ENCODE assay signal across 15 cellular contexts in genomic region chr12:51976376-51977160, GRCh38. TPM values are rescaled to one million over a fixed set of nuclear protein-coding genes. Genes with fewer than 3 reads are reported as not detected.
DNase-seq lines count a peak whose midpoint lies in the region; ATAC-seq, FAIRE-seq and TF ChIP-seq lines count a peak whose summit lies in the region.
"Had no signal": no experiment of that assay in that cellular context is flagged by ENCODE, and none has a peak within 500 bp of the region (broad histone marks: within the 10 kb centered on the region; RNA-seq: fewer than 3 reads in every experiment).

No MANE protein-coding gene starts in this region.

- no peak for TF ChIP-seq POLR2A in endothelial cell of umbilical vein (IDR thresholded peaks at IDR 0.05; ENCODE audit: low read depth, low read length)

- no peaks in the 10 kb centered on the region for H3K27me3 ChIP-seq in endothelial cell of umbilical vein (ENCODE audit: control insufficient read depth in 2 of 2, insufficient read depth in 2 of 2, low read length in 2 of 2)
- no peaks in the 10 kb centered on the region for H3K27me3 ChIP-seq in osteoblast (ENCODE audit: insufficient read depth, low read length)
- no peaks in the 10 kb centered on the region for H3K27me3 ChIP-seq in CD8-positive, alpha-beta memory T cell (ENCODE audit: insufficient read depth, low read length, poor library complexity, severe bottlenecking)

- dilution Hi-C loops in endothelial cell of umbilical vein (cut with MboI; ENCODE audit: extremely low pct_ligation_motif_present, low sequenced_read_pairs): no loop called here

- in situ Hi-C loops in GM13976 (cut with MboI; ENCODE audit: low sequenced_read_pairs, unreplicated experiment): no loop called here

- H2AFZ ChIP-seq in endothelial cell of umbilical vein (ENCODE audit: low read depth, low read length) (no peak overlapping the region), osteoblast (ENCODE audit: low read length) (no peak overlapping the region)
- H2AFZ ChIP-seq: GM23338 had no signal

- H3K79me2 ChIP-seq in endothelial cell of umbilical vein (ENCODE audit: control insufficient read depth, insufficient read depth, low read length): peaks cover 40% of the 10 kb centered on the region
- H3K79me2 ChIP-seq in osteoblast (ENCODE audit: insufficient read depth, low read length): peaks cover 23% of the 10 kb centered on the region

- H3K27ac ChIP-seq in endothelial cell of umbilical vein (ENCODE audit: insufficient read depth, low read depth, low read length) (peak overlapping the region; percentile 32), osteoblast (ENCODE audit: low read depth, low read length) (peak overlapping the region; percentile 54)
- H3K27ac ChIP-seq in CD8-positive, alpha-beta memory T cell (ENCODE audit: low read depth, low read length): no peak overlapping the region

- peaks cover 10 to 40% (median 16%) of the 10 kb centered on the region in 3 donors for H3K36me3 Mint-ChIP-seq in CD8-positive, alpha-beta memory T cell

- peaks cover 72% of the 10 kb centered on the region for H3K4me1 ChIP-seq in endothelial cell of umbilical vein (ENCODE audit: control insufficient read depth, extremely low read depth, insufficient read depth, low read length)
- H3K4me1 ChIP-seq in osteoblast (ENCODE audit: insufficient read depth, low read length): peaks cover 68% of the 10 kb centered on the region
- H3K4me1 ChIP-seq in CD8-positive, alpha-beta memory T cell (ENCODE audit: insufficient read depth, low read length): peaks cover 48% of the 10 kb centered on the region

- CTCF ChIA-PET in endothelial cell of umbilical vein (lab: Charles Lee): interaction anchor here (0.7 to 2.6 kb wide), 12 partner anchors 11 to 87 kb away, joined by 3 to 25 read pairs (median 5); no protein-coding TSS in a partner anchor
- CTCF ChIA-PET in CD8-positive, alpha-beta memory T cell (lab: Charles Lee): interaction anchor here (0.7 to 3.0 kb wide), 7 partner anchors 16 to 125 kb away, joined by 3 to 11 read pairs (median 6); no protein-coding TSS in a partner anchor

- no peak overlapping the region for H3K4me3 ChIP-seq in endothelial cell of umbilical vein (replicated peaks in 1 of 3; ENCODE audit: insufficient read depth in 1 of 3, low read depth in 1 of 3, low read length in 3 of 3)
- H3K4me3 ChIP-seq in osteoblast (ENCODE audit: insufficient read depth, low read length): no peak overlapping the region
- H3K4me3 ChIP-seq in CD8-positive, alpha-beta memory T cell (ENCODE audit: low read length): no peak overlapping the region
- H3K4me3 ChIP-seq: GM23338 had no signal

- DNase-seq in Daoy (ENCODE audit: low read depth) (peak; percentile 58), NOMO-1 treated with DMSO at 0.1 percent for 48 hours (lab: John Stamatoyannopoulos, UW; ENCODE audit: unreplicated experiment) (peak; percentile 48), endothelial cell of umbilical vein (ENCODE audit: low read depth, low spot score) (peak; percentile 65), osteoblast (ENCODE audit: insufficient read length, low spot score, missing footprints) (no peak), GM13976 (ENCODE audit: low spot score) (no peak)
- no peak for DNase-seq in activated CD4-positive, alpha-beta T cell treated with anti-CD3 and anti-CD28 coated beads, Interleukin-2, amount 50 U/mL, for 4 hours
- no peak for DNase-seq in CD8-positive, alpha-beta memory T cell
- DNase-seq: activated CD8-positive, alpha-beta memory T cell treated with anti-CD3 and anti-CD28 coated beads, Interleukin-2, amount 10 ng/mL, durations not matched to agents 7 days and 5 days; erythroblast; left colon; NCI-H524 treated with DMSO at 0.1 percent for 48 hours; T-helper 1 cell had no signal

- H3K27ac Mint-ChIP-seq in CD8-positive, alpha-beta memory T cell: peak overlapping the region in 3 of 8 donors; percentile 43 to 51 (median 44)
- H3K27ac Mint-ChIP-seq: activated CD8-positive, alpha-beta memory T cell treated with anti-CD3 and anti-CD28 coated beads, Interleukin-2, amount 10 ng/mL, durations not matched to agents 7 days and 5 days; GM23338 had no signal

- H3K4me2 ChIP-seq in endothelial cell of umbilical vein (ENCODE audit: insufficient read depth, low read length): no peak overlapping the region
- no peak overlapping the region for H3K4me2 ChIP-seq in osteoblast (ENCODE audit: insufficient read depth, low read length)
- H3K4me2 ChIP-seq: GM23338 had no signal

- no peak overlapping the region for H3K9ac ChIP-seq in endothelial cell of umbilical vein (replicated peaks; ENCODE audit: extremely low read depth, insufficient read depth, low read length)

- intact Hi-C loops in endothelial cell of umbilical vein (cut with micrococcal nuclease): no loop called here

- no peaks in the 10 kb centered on the region for H3K9me3 Mint-ChIP-seq in CD8-positive, alpha-beta memory T cell
- H3K9me3 Mint-ChIP-seq: GM23338 had no signal

- H3K4me3 Mint-ChIP-seq in CD8-positive, alpha-beta memory T cell: peak overlapping the region in 2 of 7 donors; percentile 19 to 30
- H3K4me3 Mint-ChIP-seq: activated CD8-positive, alpha-beta memory T cell treated with anti-CD3 and anti-CD28 coated beads, Interleukin-2, amount 10 ng/mL, durations not matched to agents 7 days and 5 days; GM23338 had no signal

- ATAC-seq in HG03159 (IDR thresholded peaks at IDR 0.05; ENCODE audit: unreplicated experiment): no peak
- ATAC-seq: activated CD8-positive, alpha-beta memory T cell treated with anti-CD3 and anti-CD28 coated beads, Interleukin-2, amount 10 ng/mL, durations not matched to agents 7 days and 5 days; GM23338; left colon; sciatic nerve had no signal

- no TSS peak for BruUV-seq in endothelial cell of umbilical vein (replicated peaks; lab: Mats Ljungman, UMichigan)

- H3K27me3 Mint-ChIP-seq in CD8-positive, alpha-beta memory T cell: peaks cover 0 to 3% of the 10 kb centered on the region in 2 donors

- H3K9me3 ChIP-seq in endothelial cell of umbilical vein (replicated peaks; ENCODE audit: control insufficient read depth, insufficient read depth, low read length): no peaks in the 10 kb centered on the region
- no peaks in the 10 kb centered on the region for H3K9me3 ChIP-seq in osteoblast (ENCODE audit: low read depth, low read length)
- no peaks in the 10 kb centered on the region for H3K9me3 ChIP-seq in CD8-positive, alpha-beta memory T cell (ENCODE audit: low read length)

- POLR2A ChIA-PET in endothelial cell of umbilical vein (lab: Charles Lee): no interaction called here
- POLR2A ChIA-PET in CD8-positive, alpha-beta memory T cell (lab: Charles Lee): no interaction called here

- FAIRE-seq in endothelial cell of umbilical vein (lab: Jason Lieb, UNC): no peak

- H4K20me1 ChIP-seq in endothelial cell of umbilical vein (replicated peaks; ENCODE audit: control insufficient read depth, extremely low read depth, insufficient read depth, low read length) (no peaks in the 10 kb centered on the region), osteoblast (ENCODE audit: insufficient read depth, low read length) (peaks cover 18% of the 10 kb centered on the region)

- no peaks in the 10 kb centered on the region for H3K9me1 ChIP-seq in endothelial cell of umbilical vein (replicated peaks; ENCODE audit: control insufficient read depth, extremely low read depth, insufficient read depth, low read length)

- TF ChIP-seq CTCF in endothelial cell of umbilical vein (IDR thresholded peaks at IDR 0.05; ENCODE audit: extremely low read depth in 1 of 2, insufficient read depth in 1 of 2, low read depth in 1 of 2, low read length in 2 of 2) (no peak), osteoblast (IDR thresholded peaks at IDR 0.05; ENCODE audit: extremely low read depth, low read depth, low read length) (peak; percentile 11), GM13976 (IDR thresholded peaks at IDR 0.05; ENCODE audit: borderline replicate concordance, control extremely low read depth, extremely low read depth, insufficient read depth, missing control alignments) (no peak)

- H3K36me3 ChIP-seq in endothelial cell of umbilical vein (ENCODE audit: control insufficient read depth in 2 of 2, extremely low read depth in 1 of 2, insufficient read depth in 2 of 2, low read length in 2 of 2) (peaks cover 11 to 14% of the 10 kb centered on the region in 2 experiments), osteoblast (ENCODE audit: insufficient read depth, low read length) (peaks cover 27% of the 10 kb centered on the region)
- no peaks in the 10 kb centered on the region for H3K36me3 ChIP-seq in CD8-positive, alpha-beta memory T cell (ENCODE audit: insufficient read depth, low read length)

- H3K4me1 Mint-ChIP-seq in CD8-positive, alpha-beta memory T cell: peaks cover 57 to 61% (median 61%) of the 10 kb centered on the region in 3 donors

TF ChIP-seq in endothelial cell of umbilical vein, 7 proteins besides CTCF, POLR2A, EP300 and RAD21 (continues in another document):
- no peak for TF ChIP-seq POLR2AphosphoS5 (IDR thresholded peaks at IDR 0.05; ENCODE audit: insufficient read depth, low read depth, low read length)
- TF ChIP-seq FOS (IDR thresholded peaks at IDR 0.05; ENCODE audit: borderline replicate concordance, insufficient read depth, low read length): peak; percentile 36

RNA-seq across cellular contexts. Expression of gene ACVR1B, which starts 25.1 kb away (rescaled TPM):
- 6.3 and 11.5 TPM in 2 replicates for total RNA-seq in Daoy (2014; rRNA removed; shearing (Covaris generic))
- 25.4 and 33.7 TPM in 2 replicates for total RNA-seq in endothelial cell of umbilical vein
- polyA plus RNA-seq in endothelial cell of umbilical vein: 25.5 and 29.0 TPM in 2 replicates
- 23.9 and 24.1 TPM in 2 replicates for polyA plus RNA-seq in endothelial cell of umbilical vein (2011; cell fraction: cytosol; rRNA removed)
- polyA plus RNA-seq in endothelial cell of umbilical vein (2011; cell fraction: nucleus; rRNA removed): 43.8 and 45.3 TPM in 2 replicates
- 21.7 and 26.2 TPM in 2 replicates for polyA plus RNA-seq in endothelial cell of umbilical vein (2012)
- polyA minus RNA-seq in endothelial cell of umbilical vein: 54.5 and 58.3 TPM in 2 replicates
- polyA minus RNA-seq in endothelial cell of umbilical vein (2011; cell fraction: cytosol; rRNA and poly(A)+ RNA removed): 7.4 TPM
- polyA minus RNA-seq in endothelial cell of umbilical vein (2011; cell fraction: nucleus; rRNA and poly(A)+ RNA removed): 24.5 and 28.9 TPM in 2 replicates
- 10.5 and 13.0 TPM in 2 replicates for total RNA-seq in osteoblast
- total RNA-seq in CD8-positive, alpha-beta memory T cell: 1 to 10 TPM; 7.8 to 8.7 TPM
- 1.3 TPM for polyA plus RNA-seq in CD8-positive, alpha-beta memory T cell

RNA-seq across cellular contexts. Expression of gene TAMALIN, which starts 30.2 kb away (rescaled TPM):
- 1.1 and 2.1 TPM in 2 replicates for total RNA-seq in Daoy (2014; rRNA removed; shearing (Covaris generic))
- total RNA-seq in endothelial cell of umbilical vein (87.5 and 88.4 TPM in 2 replicates), osteoblast (4.7 and 6.5 TPM in 2 replicates)
- 50.0 and 53.3 TPM in 2 replicates for polyA plus RNA-seq in endothelial cell of umbilical vein
- polyA plus RNA-seq in endothelial cell of umbilical vein (2011; cell fraction: cytosol; rRNA removed): 42.2 and 64.7 TPM in 2 replicates
- polyA plus RNA-seq in endothelial cell of umbilical vein (2011; cell fraction: nucleus; rRNA removed): 85.1 and 86.5 TPM in 2 replicates
- polyA plus RNA-seq in endothelial cell of umbilical vein (2012): 68.4 and 77.9 TPM in 2 replicates
- polyA minus RNA-seq in endothelial cell of umbilical vein: 42.6 and 64.3 TPM in 2 replicates
- 0.51 TPM for polyA minus RNA-seq in endothelial cell of umbilical vein (2011; cell fraction: cytosol; rRNA and poly(A)+ RNA removed)
- polyA minus RNA-seq in endothelial cell of umbilical vein (2011; cell fraction: nucleus; rRNA and poly(A)+ RNA removed): 27.5 and 38.0 TPM in 2 replicates
- 1 to 10 TPM; 7.3 to 8.4 TPM for total RNA-seq in CD8-positive, alpha-beta memory T cell
- polyA plus RNA-seq in CD8-positive, alpha-beta memory T cell: 1.4 TPM

Comparison
In these comparisons a context has a peak if more than half of its experiments do, and no peak if none do; other contexts are left out.
1. DNase-seq: peak in Daoy (single experiment), NOMO-1 treated with DMSO at 0.1 percent for 48 hours (single experiment) and endothelial cell of umbilical vein (single experiment); none in osteoblast (single experiment), GM13976 (single experiment), activated CD4-positive, alpha-beta T cell treated with anti-CD3 and anti-CD28 coated beads, Interleukin-2, amount 50 U/mL, for 4 hours (0 of 2) and CD8-positive, alpha-beta memory T cell (0 of 5).